In genomic region chr3:197878427-197878826, GRCh38 we compare ENCODE assay signal across 10 cellular contexts.
A peak's percentile ranks its signal among the peaks of the same experiment; 100 is the strongest.
DNase-seq lines count a peak whose midpoint lies in the region; ATAC-seq, FAIRE-seq and TF ChIP-seq lines count a peak whose summit lies in the region.
"Had no signal": no experiment of that assay in that cellular context is flagged by ENCODE, and none has a peak within 500 bp of the region (broad histone marks: within the 10 kb centered on the region; RNA-seq: fewer than 3 reads in every experiment).

No MANE protein-coding gene starts in this region.

- H3K27me3 Mint-ChIP-seq in T-helper 17 cell: no peaks in the 10 kb centered on the region
- no peaks in the 10 kb centered on the region for H3K27me3 Mint-ChIP-seq in dendritic cell treated with granulocyte-macrophage colony-stimulating factor and Interleukin-4, amounts not matched to agents 40 ng/mL and 50 ng/mL, for 4 days

- peak overlapping the region; percentile 62 for H3K27ac Mint-ChIP-seq in T-helper 17 cell
- H3K27ac Mint-ChIP-seq in dendritic cell treated with granulocyte-macrophage colony-stimulating factor and Interleukin-4, amounts not matched to agents 40 ng/mL and 50 ng/mL, for 4 days: peak overlapping the region; percentile 85
- H3K27ac Mint-ChIP-seq: nephron had no signal

- no peaks in the 10 kb centered on the region for H3K9me3 ChIP-seq in T-helper 17 cell (ENCODE audit: control insufficient read depth, low read length, poor library complexity, severe bottlenecking)

- H3K4me3 Mint-ChIP-seq in T-helper 17 cell: no peak overlapping the region
- peak overlapping the region; percentile 50 for H3K4me3 Mint-ChIP-seq in dendritic cell treated with granulocyte-macrophage colony-stimulating factor and Interleukin-4, amounts not matched to agents 40 ng/mL and 50 ng/mL, for 4 days
- H3K4me3 Mint-ChIP-seq: nephron had no signal

- ATAC-seq in GM21717 (IDR thresholded peaks at IDR 0.05; ENCODE audit: unreplicated experiment) (peak; percentile 47), T-helper 17 cell (no peak)

- peaks cover 4% of the 10 kb centered on the region for H3K36me3 Mint-ChIP-seq in T-helper 17 cell (ENCODE audit: low read depth)
- peaks cover 45% of the 10 kb centered on the region for H3K36me3 Mint-ChIP-seq in dendritic cell treated with granulocyte-macrophage colony-stimulating factor and Interleukin-4, amounts not matched to agents 40 ng/mL and 50 ng/mL, for 4 days (ENCODE audit: low read depth)

- no peak for DNase-seq in T-helper 17 cell
- DNase-seq in stimulated activated CD8-positive, alpha-beta memory T cell treated with anti-CD3 and anti-CD28 coated beads, Interleukin-7, amount 100 ng/mL, for 24 hours (ENCODE audit: low read depth): peak; percentile 35
- no peak for DNase-seq in NCI-H2196 (lab: John Stamatoyannopoulos, UW; ENCODE audit: unreplicated experiment)
- DNase-seq in GM12892 (ENCODE audit: insufficient read length): no peak
- no peak for DNase-seq in NCI-H524 (lab: John Stamatoyannopoulos, UW)
- DNase-seq: GOT3, NCI-H510A treated with DMSO at 0.1 percent for 48 hours had no signal

- H3K9me3 Mint-ChIP-seq in dendritic cell treated with granulocyte-macrophage colony-stimulating factor and Interleukin-4, amounts not matched to agents 40 ng/mL and 50 ng/mL, for 4 days: no peaks in the 10 kb centered on the region
- H3K9me3 Mint-ChIP-seq: nephron had no signal

- intact Hi-C loops in dendritic cell treated with granulocyte-macrophage colony-stimulating factor and Interleukin-4, amounts not matched to agents 40 ng/mL and 50 ng/mL, for 4 days (cut with micrococcal nuclease): no loop called here

- FAIRE-seq in GM12892 (lab: Jason Lieb, UNC): no peak

- peaks cover 8% of the 10 kb centered on the region for H3K4me1 Mint-ChIP-seq in T-helper 17 cell
- H3K4me1 Mint-ChIP-seq in dendritic cell treated with granulocyte-macrophage colony-stimulating factor and Interleukin-4, amounts not matched to agents 40 ng/mL and 50 ng/mL, for 4 days (ENCODE audit: low read depth): peaks cover 52% of the 10 kb centered on the region

- TF ChIP-seq POLR2A in GM12892 (IDR thresholded peaks at IDR 0.05; ENCODE audit: low read depth, low read length): no peak
